Comparison of ENCODE assay signal across 10 cellular contexts in genomic region chr3:42525736-42526345, GRCh38.
"Had no signal": no experiment of that assay in that cellular context is flagged by ENCODE, and none has a peak within 500 bp of the region (broad histone marks: within the 10 kb centered on the region; RNA-seq: fewer than 3 reads in every experiment).

No MANE protein-coding gene starts in this region.

- H3K27ac Mint-ChIP-seq: activated B cell treated with CpG ODN at 0.5 μM for 24 hours; T-helper 1 cell treated with Interleukin-12 subunit alpha and Interleukin-12 subunit beta and Interleukin-4 antibody, amounts not matched to agents 30 μg/mL and 1 μg/mL, for 36 hours had no signal

- H3K4me1 ChIP-seq: gastroesophageal sphincter, transverse colon had no signal

- H3K36me3 ChIP-seq: gastroesophageal sphincter, neutrophil, transverse colon had no signal

- H3K36me3 Mint-ChIP-seq: naive B cell had no signal

- H3K4me3 ChIP-seq: gastroesophageal sphincter, hepatocyte, transverse colon had no signal

- H3K4me2 ChIP-seq: hepatocyte had no signal

- H2AFZ ChIP-seq: hepatocyte had no signal

- ATAC-seq: gastroesophageal sphincter, SK-N-SH treated with all-trans-retinoic acid at 6 μM for 48 hours had no signal

- H3K9me3 Mint-ChIP-seq: activated B cell treated with CpG ODN at 0.5 μM for 24 hours; T-helper 1 cell treated with Interleukin-12 subunit alpha and Interleukin-12 subunit beta and Interleukin-4 antibody, amounts not matched to agents 30 μg/mL and 1 μg/mL, for 36 hours had no signal

- H3K27me3 Mint-ChIP-seq: activated B cell treated with CpG ODN at 0.5 μM for 24 hours; activated CD4-positive, alpha-beta T cell treated with anti-CD3 and anti-CD28 coated beads, Interleukin-2, amount 10 ng/mL, durations not matched to agents 7 days and 5 days; naive B cell had no signal

- H3K9me3 ChIP-seq: gastroesophageal sphincter, neutrophil, transverse colon had no signal

- DNase-seq: activated B cell treated with CpG ODN at 0.5 μM for 24 hours, naive B cell, retina, transverse colon had no signal

- H3K4me3 Mint-ChIP-seq: activated B cell treated with CpG ODN at 0.5 μM for 24 hours; activated CD4-positive, alpha-beta T cell treated with anti-CD3 and anti-CD28 coated beads, Interleukin-2, amount 10 ng/mL, durations not matched to agents 7 days and 5 days; naive B cell; T-helper 1 cell treated with Interleukin-12 subunit alpha and Interleukin-12 subunit beta and Interleukin-4 antibody, amounts not matched to agents 30 μg/mL and 1 μg/mL, for 36 hours had no signal

- H3K79me2 ChIP-seq: hepatocyte had no signal

- H3K27ac ChIP-seq: gastroesophageal sphincter, hepatocyte, neutrophil, transverse colon had no signal

- H3K27me3 ChIP-seq: gastroesophageal sphincter, hepatocyte, neutrophil, transverse colon had no signal
